Comparison of ENCODE assay signal across 9 cellular contexts in genomic region chr2:20093263-20094141, GRCh38. TPM values are rescaled to one million over a fixed set of nuclear protein-coding genes. Genes with fewer than 3 reads are reported as not detected.
A peak's percentile ranks its signal among the peaks of the same experiment; 100 is the strongest.
DNase-seq lines count a peak whose midpoint lies in the region; ATAC-seq and TF ChIP-seq lines count a peak whose summit lies in the region.
"Had no signal": no experiment of that assay in that cellular context is flagged by ENCODE, and none has a peak within 500 bp of the region (broad histone marks: within the 10 kb centered on the region; RNA-seq: fewer than 3 reads in every experiment).

No MANE protein-coding gene starts in this region.

- DNase-seq in NCI-H1436 (lab: John Stamatoyannopoulos, UW) = peak; percentile 22
- no peak for DNase-seq in NCI-H1436 treated with DMSO at 0.1 percent for 48 hours (lab: John Stamatoyannopoulos, UW)
- DNase-seq in NCI-H460 (ENCODE audit: extremely low read depth, low read depth) = peak; percentile 44
- peak; percentile 88 for DNase-seq in choroid plexus epithelial cell (ENCODE audit: low read depth)
- peak; percentile 91 for DNase-seq in mesendoderm
- no peak for DNase-seq in NCI-H187 (lab: John Stamatoyannopoulos, UW)
- no peak for DNase-seq in stimulated activated CD4-positive, alpha-beta T cell treated with anti-CD3 and anti-CD28 coated beads, Interleukin-15, amount 100 ng/mL, for 24 hours
- DNase-seq: CD4-positive, CD25-positive, alpha-beta regulatory T cell had no signal

- H3K79me1 ChIP-seq in mesendoderm (ENCODE audit: low read length) = no peaks in the 10 kb centered on the region

- peak overlapping the region; percentile 17 for H3K18ac ChIP-seq in mesendoderm (ENCODE audit: low read length)

- no peak overlapping the region for H3K23ac ChIP-seq in mesendoderm (ENCODE audit: low read length)

- no peaks in the 10 kb centered on the region for H3K27me3 ChIP-seq in mesendoderm (ENCODE audit: insufficient read depth, low read length, poor library complexity)

- no peaks in the 10 kb centered on the region for H3K79me2 ChIP-seq in mesendoderm (ENCODE audit: control insufficient read depth, insufficient read depth, low read length)

- peak overlapping the region; percentile 49 for H3K9ac ChIP-seq in mesendoderm (ENCODE audit: low read length)

- no peaks in the 10 kb centered on the region for H3K36me3 ChIP-seq in mesendoderm (ENCODE audit: control insufficient read depth, insufficient read depth, low read length)

- H2AK5ac ChIP-seq in mesendoderm (ENCODE audit: low read length) = peak overlapping the region; percentile 76

- H3K27ac ChIP-seq in mesendoderm (ENCODE audit: low read depth, low read length) = no peak overlapping the region

- H3K56ac ChIP-seq in mesendoderm (ENCODE audit: low read length) = peak overlapping the region; percentile 70

- H3K4me2 ChIP-seq in mesendoderm (ENCODE audit: low read length) = no peak overlapping the region

- TF ChIP-seq CTCF in choroid plexus epithelial cell (conservative IDR thresholded peaks at IDR 0.05; ENCODE audit: low read depth, low read length) = peak; percentile 86

- peak overlapping the region; percentile 7 for H2BK120ac ChIP-seq in mesendoderm (ENCODE audit: low read depth, low read length)

- H2BK15ac ChIP-seq in mesendoderm (replicated peaks; ENCODE audit: low read depth) = no peak overlapping the region

- H3K4me3 ChIP-seq in choroid plexus epithelial cell (ENCODE audit: low read depth, low read length) = no peak overlapping the region
- H3K4me3 ChIP-seq in mesendoderm (ENCODE audit: low read length) = no peak overlapping the region

- no peak for ATAC-seq in HG03095 (IDR thresholded peaks at IDR 0.05; ENCODE audit: unreplicated experiment)

- peaks cover 10% of the 10 kb centered on the region for H3K4me1 ChIP-seq in mesendoderm (ENCODE audit: control insufficient read depth, low read depth, low read length)

- WGBS in mesendoderm (ENCODE audit: extremely low coverage, insufficient coverage, low lambda C conversion rate) = no CpG with 5 or more reads among the region's 11 CpGs

- H4K5ac ChIP-seq in mesendoderm (ENCODE audit: low read length) = no peak overlapping the region

- peak overlapping the region; percentile 39 for H2BK5ac ChIP-seq in mesendoderm (ENCODE audit: low read length)

- no peak overlapping the region for H4K8ac ChIP-seq in mesendoderm (ENCODE audit: low read depth, low read length)

- H3K4ac ChIP-seq in mesendoderm (ENCODE audit: low read depth, low read length) = peak overlapping the region; percentile 57

RNA-seq across cellular contexts. Expression of gene LAPTM4A, which starts 42.1 kb away (rescaled TPM):
- total RNA-seq in NCI-H460 (2014; rRNA removed; shearing (Covaris generic)) = 64.7 and 71.1 TPM in 2 replicates
- polyA plus RNA-seq in NCI-H460 (2014; cell fraction: nucleus; rRNA removed) = 30.6 and 37.7 TPM in 2 replicates
- polyA plus RNA-seq in mesendoderm (2013, experiment 1 of 2) = 350 TPM
- 343 TPM for polyA plus RNA-seq in mesendoderm (2013, experiment 2 of 2)

Comparison
In these comparisons a context has a peak if more than half of its experiments do, and no peak if none do; other contexts are left out.
1. DNase-seq: peak in NCI-H1436 (single experiment), NCI-H460 (single experiment), choroid plexus epithelial cell (single experiment) and mesendoderm (single experiment); none in NCI-H1436 treated with DMSO at 0.1 percent for 48 hours (single experiment), NCI-H187 (0 of 2) and stimulated activated CD4-positive, alpha-beta T cell treated with anti-CD3 and anti-CD28 coated beads, Interleukin-15, amount 100 ng/mL, for 24 hours (single experiment).